13 cellular contexts compared by ENCODE assay signal in the genomic region with DNA sequence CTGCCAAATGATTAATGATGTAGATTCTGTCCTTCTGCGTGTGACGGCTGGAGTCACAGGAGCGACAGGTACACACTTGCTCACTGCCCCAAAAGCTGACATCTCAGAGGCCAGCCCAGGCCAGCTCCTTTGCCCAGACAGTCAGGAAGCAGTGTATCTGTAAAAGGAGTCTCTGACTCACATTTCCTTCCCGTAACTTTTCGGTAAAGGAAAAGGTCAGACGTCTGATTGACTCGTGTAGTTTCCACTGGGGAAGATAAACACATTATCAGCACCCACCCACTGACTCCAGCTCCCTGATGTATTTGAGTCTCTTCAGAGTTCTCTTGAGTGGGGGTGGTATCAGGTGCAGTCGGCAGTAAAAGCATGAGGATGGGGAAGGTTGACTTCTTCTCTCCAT.
DNase-seq lines count a peak whose midpoint lies in the region; ATAC-seq, FAIRE-seq and TF ChIP-seq lines count a peak whose summit lies in the region.
"Had no signal": no experiment of that assay in that cellular context is flagged by ENCODE, and none has a peak within 500 bp of the region (broad histone marks: within the 10 kb centered on the region; RNA-seq: fewer than 3 reads in every experiment).

No MANE protein-coding gene starts in this region.

- peak; percentile 27 for DNase-seq in CD1c-positive myeloid dendritic cell (ENCODE audit: extremely low spot score)
- DNase-seq in HPDE6-E6E7 (ENCODE audit: extremely low spot score): peak; percentile 47
- peak; percentile 86 for DNase-seq in bronchial epithelial cell (ENCODE audit: low read depth)
- DNase-seq in left lung: no peak
- DNase-seq in DMS53 treated with DMSO at 0.1 percent for 48 hours (lab: John Stamatoyannopoulos, UW; ENCODE audit: unreplicated experiment): no peak
- DNase-seq: activated gamma-delta T cell; CD4-positive, CD25-positive, alpha-beta regulatory T cell; NCI-H2107; NK-92 treated with Interleukin-12 subunit alpha and Interleukin-12 subunit beta, amount 100 ng/mL, for 24 hours had no signal

- H3K36me3 ChIP-seq in bronchial epithelial cell (ENCODE audit: control insufficient read depth, insufficient read depth, low read length) (peaks cover 10% of the 10 kb centered on the region), left lung (no peaks in the 10 kb centered on the region)

- H3K27ac ChIP-seq in left lung: peak overlapping the region; percentile 5 to 24

- no peaks in the 10 kb centered on the region for H3K9me3 ChIP-seq in left lung

- FAIRE-seq in bronchial epithelial cell (lab: Jason Lieb, UNC): no peak

- peaks cover 0 to 6% of the 10 kb centered on the region in 2 donors for H3K4me1 ChIP-seq in left lung

- no peaks in the 10 kb centered on the region for H3K27me3 ChIP-seq in bronchial epithelial cell (ENCODE audit: control insufficient read depth, insufficient read depth, low read length)
- no peaks in the 10 kb centered on the region for H3K27me3 ChIP-seq in left lung

- TF ChIP-seq CTCF in bronchial epithelial cell (IDR thresholded peaks at IDR 0.05; ENCODE audit: insufficient read depth, low read length, severe bottlenecking) (no peak), left lung (IDR thresholded peaks at IDR 0.05) (no peak)

- no peak overlapping the region for H3K4me3 ChIP-seq in bronchial epithelial cell (ENCODE audit: low read depth, low read length)
- H3K4me3 ChIP-seq in left lung: no peak overlapping the region
- H3K4me3 ChIP-seq: GM23338 had no signal

- intact Hi-C loops in left lung (cut with DNase I): no loop called here

- ATAC-seq in left lung: peak; percentile 53
- no peak for ATAC-seq in GM19035 (IDR thresholded peaks at IDR 0.05; ENCODE audit: unreplicated experiment)
- no peak for ATAC-seq in HG03565 (IDR thresholded peaks at IDR 0.05; ENCODE audit: unreplicated experiment)
- ATAC-seq: GM23338, sciatic nerve had no signal

Comparison
In these comparisons a context has a peak if more than half of its experiments do, and no peak if none do; other contexts are left out.
1. DNase-seq: peak in CD1c-positive myeloid dendritic cell (single experiment), HPDE6-E6E7 (single experiment) and bronchial epithelial cell (single experiment); none in left lung (0 of 2) and DMS53 treated with DMSO at 0.1 percent for 48 hours (single experiment).